Comparison of ENCODE assay signal across 12 cellular contexts in the genomic region with DNA sequence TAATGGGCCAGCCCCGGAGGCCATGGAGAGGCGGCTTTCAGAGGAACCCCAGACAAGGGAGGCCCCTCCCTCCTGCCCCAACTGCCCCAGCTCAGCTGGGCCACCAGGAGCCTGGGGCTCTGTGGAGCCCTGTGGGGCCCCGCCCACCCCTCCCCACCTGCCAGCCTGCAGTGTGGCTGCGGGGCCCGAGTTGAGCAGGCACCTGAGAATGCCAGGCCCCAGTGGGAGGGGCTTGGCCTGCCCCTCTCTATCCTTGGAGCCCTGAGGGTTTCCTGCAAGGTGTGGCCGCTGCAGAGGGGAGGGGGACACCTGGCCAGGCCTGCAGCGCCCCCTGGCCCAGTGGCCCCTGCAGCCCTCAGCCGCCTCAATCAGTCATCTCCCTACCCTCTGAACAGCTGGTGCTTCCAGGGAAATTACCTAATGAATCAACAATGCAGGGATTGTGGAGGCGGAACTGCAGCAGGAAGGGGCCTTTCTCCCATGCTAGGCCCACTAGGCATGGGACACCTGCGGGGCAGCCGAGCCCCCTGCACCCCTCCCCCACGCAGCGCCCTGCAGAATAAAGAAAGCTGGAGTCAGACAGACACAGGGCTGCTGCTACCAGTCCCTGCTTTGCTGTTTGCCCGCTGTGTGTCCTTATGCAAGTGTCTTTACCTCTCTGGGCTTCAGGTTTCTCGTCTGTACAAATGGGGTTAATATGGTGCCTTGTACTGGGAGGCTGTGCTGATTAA. TPM values are rescaled to one million over a fixed set of nuclear protein-coding genes. Genes with fewer than 3 reads are reported as not detected.
A peak's percentile ranks its signal among the peaks of the same experiment; 100 is the strongest.
DNase-seq lines count a peak whose midpoint lies in the region; ATAC-seq and TF ChIP-seq lines count a peak whose summit lies in the region.
"Had no signal": no experiment of that assay in that cellular context is flagged by ENCODE, and none has a peak within 500 bp of the region (broad histone marks: within the 10 kb centered on the region; RNA-seq: fewer than 3 reads in every experiment).

No MANE protein-coding gene starts in this region.

- H3K27ac ChIP-seq in vagina, result no peak overlapping the region

- no peaks in the 10 kb centered on the region for H3K36me3 ChIP-seq in vagina

- TF ChIP-seq CTCF in vagina (IDR thresholded peaks at IDR 0.05), result no peak
- TF ChIP-seq CTCF in natural killer cell (IDR thresholded peaks at IDR 0.05), result no peak

- peaks cover 6% of the 10 kb centered on the region for H3K4me1 ChIP-seq in vagina

- H3K27me3 Mint-ChIP-seq in natural killer cell (ENCODE audit: low read depth in 2 of 2), result peaks cover 27 to 29% of the 10 kb centered on the region in 2 donors

- no peak overlapping the region for H3K4me3 ChIP-seq in vagina

- H3K9me3 ChIP-seq in vagina, result no peaks in the 10 kb centered on the region

- no peak overlapping the region for H3K4me3 Mint-ChIP-seq in natural killer cell
- H3K4me3 Mint-ChIP-seq: activated CD4-positive, alpha-beta T cell treated with anti-CD3 and anti-CD28 coated beads, Interleukin-2, amount 10 ng/mL, durations not matched to agents 7 days and 5 days had no signal

- no peaks in the 10 kb centered on the region for H3K36me3 Mint-ChIP-seq in natural killer cell

- ATAC-seq in HG03108 (IDR thresholded peaks at IDR 0.05; ENCODE audit: unreplicated experiment) (no peak), natural killer cell (no peak)

- no peaks in the 10 kb centered on the region for H3K27me3 ChIP-seq in vagina

- no peak for TF ChIP-seq POLR2A in vagina (IDR thresholded peaks at IDR 0.05)

- H3K4me1 Mint-ChIP-seq in natural killer cell, result peaks cover 0 to 8% of the 10 kb centered on the region in 2 donors
- H3K4me1 Mint-ChIP-seq: activated CD4-positive, alpha-beta T cell treated with anti-CD3 and anti-CD28 coated beads, Interleukin-2, amount 10 ng/mL, durations not matched to agents 7 days and 5 days had no signal

- H3K27ac Mint-ChIP-seq in natural killer cell, result no peak overlapping the region
- H3K27ac Mint-ChIP-seq: activated CD4-positive, alpha-beta T cell treated with anti-CD3 and anti-CD28 coated beads, Interleukin-2, amount 10 ng/mL, durations not matched to agents 7 days and 5 days had no signal

- no peaks in the 10 kb centered on the region for H3K9me3 Mint-ChIP-seq in natural killer cell
- H3K9me3 Mint-ChIP-seq: activated CD4-positive, alpha-beta T cell treated with anti-CD3 and anti-CD28 coated beads, Interleukin-2, amount 10 ng/mL, durations not matched to agents 7 days and 5 days had no signal

- intact Hi-C loops in vagina (cut with DNase I) (no loop called here), natural killer cell (cut with micrococcal nuclease) (no loop called here)

- DNase-seq in ELR (ENCODE audit: low read depth) (peak; percentile 38), NCI-H2171 treated with DMSO at 0.1 percent for 48 hours (lab: John Stamatoyannopoulos, UW) (peak; percentile 78), cerebellar cortex (ENCODE audit: low spot score) (peak; percentile 60), myocyte (ENCODE audit: low read depth) (peak; percentile 74), vagina (ENCODE audit: extremely low spot score in 2 of 2) (no peak), GDM1 (lab: John Stamatoyannopoulos, UW) (no peak), natural killer cell (no peak)
- DNase-seq: activated CD4-positive, alpha-beta T cell treated with anti-CD3 and anti-CD28 coated beads, Interleukin-2, amount 10 ng/mL, durations not matched to agents 7 days and 5 days; amniotic stem cell; MM.1S had no signal

RNA-seq across cellular contexts. Expression of a gene that starts 48.0 kb away (rescaled TPM):
- total RNA-seq in myocyte (not detected in 2 replicates), vagina (not detected), natural killer cell (not detected)
- polyA plus RNA-seq in myocyte (2012), result not detected
- total RNA-seq: activated CD4-positive, alpha-beta T cell treated with anti-CD3 and anti-CD28 coated beads, Interleukin-2, amount 10 ng/mL, durations not matched to agents 7 days and 5 days; mononuclear cell had no signal

Comparison
In these comparisons a context has a peak if more than half of its experiments do, and no peak if none do; other contexts are left out.
1. DNase-seq: peak in ELR (single experiment), NCI-H2171 treated with DMSO at 0.1 percent for 48 hours (single experiment), cerebellar cortex (single experiment) and myocyte (single experiment); none in vagina (0 of 2), GDM1 (single experiment) and natural killer cell (single experiment).